Comparison of ENCODE assay signal across 15 cellular contexts in the genomic region with DNA sequence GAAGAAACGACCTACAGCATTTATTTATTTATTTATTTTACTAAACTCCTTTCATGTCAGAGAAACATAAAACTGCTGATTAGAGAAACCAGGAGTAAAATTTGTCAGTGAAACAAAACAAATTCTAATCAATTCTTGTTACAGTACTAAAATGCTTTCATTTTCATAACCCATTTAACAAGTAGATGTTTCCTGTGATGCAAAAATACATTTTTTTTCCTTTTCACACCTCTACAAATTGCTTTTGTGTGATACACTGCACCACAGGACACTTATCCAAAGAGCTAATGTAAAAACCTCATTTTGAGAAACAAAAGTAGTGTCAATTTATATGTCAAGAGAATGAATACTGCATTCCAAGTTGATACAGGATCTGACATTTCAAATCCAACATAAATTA.
DNase-seq lines count a peak whose midpoint lies in the region; ATAC-seq and TF ChIP-seq lines count a peak whose summit lies in the region.
"Had no signal": no experiment of that assay in that cellular context is flagged by ENCODE, and none has a peak within 500 bp of the region (broad histone marks: within the 10 kb centered on the region; RNA-seq: fewer than 3 reads in every experiment).

No MANE protein-coding gene starts in this region.

- intact Hi-C loops in adrenal gland (cut with DNase I), result no loop called here
- intact Hi-C loops in ovary (cut with DNase I), result no loop called here

- no peak for TF ChIP-seq EP300 in ovary (IDR thresholded peaks at IDR 0.05)

- DNase-seq in cerebellum (ENCODE audit: low spot score) (peak; percentile 27), omental fat pad (ENCODE audit: low spot score) (no peak), GM19240 (ENCODE audit: insufficient read length, low spot score) (no peak), adrenal gland (no peak), ovary (no peak)
- DNase-seq: activated effector memory CD4-positive, alpha-beta T cell treated with Interleukin-2 at 50 U/mL for 16 hours; hypothalamus; Kasumi-1; left ventricle myocardium superior; NCI-H446 treated with DMSO at 0.1 percent for 48 hours; psoas muscle had no signal

- no peak for TF ChIP-seq POLR2A in adrenal gland (IDR thresholded peaks at IDR 0.05)
- TF ChIP-seq POLR2A in ovary (IDR thresholded peaks at IDR 0.05), result no peak

- ATAC-seq in GM18873 (IDR thresholded peaks at IDR 0.05; ENCODE audit: low FRiP score, unreplicated experiment) (peak; percentile 53), GM21529 (IDR thresholded peaks at IDR 0.05; ENCODE audit: unreplicated experiment) (peak; percentile 54), HG03159 (IDR thresholded peaks at IDR 0.05; ENCODE audit: unreplicated experiment) (peak; percentile 74), omental fat pad (ENCODE audit: low FRiP score) (no peak)
- ATAC-seq: left ventricle myocardium superior, psoas muscle had no signal

- 21 to 49% (median 39%) methylated on average over 1 of the region's 1 CpG for WGBS in adrenal gland, 4 donors
- 16 to 38% (median 29%) methylated on average over 1 of the region's 1 CpG for WGBS in ovary, 3 donors

- H3K4me1 ChIP-seq in adrenal gland (replicated peaks in 1 of 2) (no peaks in the 10 kb centered on the region), ovary (ENCODE audit: insufficient read depth) (no peaks in the 10 kb centered on the region)
- H3K4me1 ChIP-seq: psoas muscle had no signal

- H3K9me3 ChIP-seq in adrenal gland (replicated peaks in 1 of 3), result no peaks in the 10 kb centered on the region
- H3K9me3 ChIP-seq in ovary, result no peaks in the 10 kb centered on the region
- H3K9me3 ChIP-seq: psoas muscle, SJSA1 had no signal

- H3K4me3 ChIP-seq in adrenal gland (no peak overlapping the region), ovary (no peak overlapping the region)
- H3K4me3 ChIP-seq: psoas muscle, SJSA1 had no signal

- no peaks in the 10 kb centered on the region for H3K27me3 ChIP-seq in adrenal gland
- H3K27me3 ChIP-seq in ovary, result no peaks in the 10 kb centered on the region
- H3K27me3 ChIP-seq: SJSA1 had no signal

- H3K36me3 ChIP-seq in adrenal gland (replicated peaks in 1 of 2) (no peaks in the 10 kb centered on the region), ovary (no peaks in the 10 kb centered on the region)

- H3K27ac ChIP-seq in adrenal gland, result no peak overlapping the region
- H3K27ac ChIP-seq in ovary, result no peak overlapping the region
- H3K27ac ChIP-seq: psoas muscle, SJSA1 had no signal

- TF ChIP-seq CTCF in omental fat pad (IDR thresholded peaks at IDR 0.05), result no peak
- TF ChIP-seq CTCF in adrenal gland (IDR thresholded peaks at IDR 0.05), result no peak
- TF ChIP-seq CTCF in ovary (IDR thresholded peaks at IDR 0.05), result no peak
